Comparison of ENCODE assay signal across 8 cellular contexts in the genomic region with DNA sequence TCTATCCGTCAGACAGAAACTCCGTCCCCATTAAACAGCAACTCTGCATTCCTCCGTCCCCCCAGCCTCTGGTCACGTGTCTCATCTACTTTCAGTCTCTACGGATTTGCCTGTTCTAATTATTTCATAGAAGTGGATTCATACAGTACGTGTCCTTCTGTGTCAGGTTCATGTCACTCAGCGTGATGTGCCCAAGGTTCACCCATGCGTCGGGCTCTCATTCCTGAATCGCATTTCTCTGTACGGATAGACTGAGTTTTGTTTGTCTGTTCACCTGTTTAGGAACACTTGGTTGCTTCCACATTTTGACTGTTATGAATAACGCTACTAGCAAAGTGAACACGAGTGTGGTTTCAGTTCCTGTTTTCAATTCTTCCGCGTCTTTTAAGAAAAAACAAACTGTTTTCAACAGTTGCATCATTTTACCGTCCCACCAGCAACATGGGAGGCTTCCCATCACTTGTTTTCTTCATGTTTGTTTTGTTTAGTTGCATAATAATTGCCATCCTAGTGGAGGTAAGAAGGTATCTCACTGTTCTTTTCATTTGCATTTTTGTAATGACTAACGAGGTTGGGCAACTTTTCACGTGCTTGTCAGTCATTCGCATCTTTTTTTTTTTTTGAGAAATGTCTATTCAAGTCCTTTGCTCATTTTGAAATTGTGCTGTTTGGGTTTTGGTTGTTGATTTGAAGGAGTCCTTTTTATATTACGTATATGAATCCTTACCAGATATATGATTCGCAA. TPM values are rescaled to one million over a fixed set of nuclear protein-coding genes. Genes with fewer than 3 reads are reported as not detected.
DNase-seq lines count a peak whose midpoint lies in the region; ATAC-seq lines count a peak whose summit lies in the region.

No MANE protein-coding gene starts in this region.

- WGBS in mesenchymal stem cell = 80% methylated on average over 19 of the region's 21 CpGs

- H2BK120ac ChIP-seq in mesenchymal stem cell (ENCODE audit: low read depth, low read length) = no peak overlapping the region

- H3K27ac ChIP-seq in mesenchymal stem cell (ENCODE audit: low read length, poor library complexity, severe bottlenecking) = no peak overlapping the region

- H4K91ac ChIP-seq in mesenchymal stem cell (ENCODE audit: low read length) = no peak overlapping the region

- H2BK15ac ChIP-seq in mesenchymal stem cell (ENCODE audit: low read depth, poor library complexity, severe bottlenecking) = no peak overlapping the region

- H3K79me1 ChIP-seq in mesenchymal stem cell (replicated peaks; ENCODE audit: low read length, poor library complexity, severe bottlenecking) = no peaks in the 10 kb centered on the region

- ATAC-seq in GM18861 (IDR thresholded peaks at IDR 0.05; ENCODE audit: unreplicated experiment) (peak; percentile 67), HG02759 (IDR thresholded peaks at IDR 0.05; ENCODE audit: unreplicated experiment) (peak; percentile 69)

- H3K4me1 ChIP-seq in adipocyte (ENCODE audit: control insufficient read depth, insufficient read depth, low read length) (peaks cover 8% of the 10 kb centered on the region), mesenchymal stem cell (ENCODE audit: control insufficient read depth, insufficient read depth, low read depth, low read length) (peaks cover 6% of the 10 kb centered on the region)

- H3K9ac ChIP-seq in adipocyte (ENCODE audit: low read length) = no peak overlapping the region
- peak overlapping the region; percentile 75 for H3K9ac ChIP-seq in mesenchymal stem cell (ENCODE audit: low read length)

- H3K4ac ChIP-seq in mesenchymal stem cell (ENCODE audit: low read depth in 1 of 2, low read length in 2 of 2) = no peak overlapping the region

- no peak overlapping the region for H2AFZ ChIP-seq in mesenchymal stem cell (ENCODE audit: low read depth, low read length)

- H3K36me3 ChIP-seq in adipocyte (ENCODE audit: control insufficient read depth, insufficient read depth, low read length, severe bottlenecking) = no peaks in the 10 kb centered on the region
- no peaks in the 10 kb centered on the region for H3K36me3 ChIP-seq in mesenchymal stem cell (ENCODE audit: control insufficient read depth in 1 of 2, insufficient read depth in 2 of 2, low read depth in 1 of 2, low read length in 2 of 2)

- H3K4me2 ChIP-seq in mesenchymal stem cell (ENCODE audit: low read length, poor library complexity, severe bottlenecking) = no peak overlapping the region

- H3K14ac ChIP-seq in mesenchymal stem cell (ENCODE audit: low read length in 2 of 2) = no peak overlapping the region

- H3K4me3 ChIP-seq in adipocyte (ENCODE audit: low read length) (peak overlapping the region; percentile 43), mesenchymal stem cell (ENCODE audit: insufficient read depth in 1 of 2, low read depth in 1 of 2, low read length in 2 of 2) (peak overlapping the region in 1 of 2 experiments; percentile 70)

- no peak overlapping the region for H2AK5ac ChIP-seq in mesenchymal stem cell (ENCODE audit: low read length, severe bottlenecking)

- H3K18ac ChIP-seq in mesenchymal stem cell (ENCODE audit: low read depth in 1 of 2, low read length in 2 of 2) = no peak overlapping the region

- H3K23ac ChIP-seq in mesenchymal stem cell (ENCODE audit: low read length in 2 of 2) = no peak overlapping the region

- DNase-seq in NOMO-1 (lab: John Stamatoyannopoulos, UW; ENCODE audit: unreplicated experiment in 2 of 2) = peak; percentile 78 to 96
- DNase-seq in adipocyte (ENCODE audit: low read depth) = no peak
- no peak for DNase-seq in mesenchymal stem cell
- DNase-seq in AG20443 (ENCODE audit: low spot score) = no peak
- DNase-seq in DMS 273 treated with DMSO at 0.1 percent for 48 hours (lab: John Stamatoyannopoulos, UW) = no peak
- no peak for DNase-seq in NCI-H82 (lab: John Stamatoyannopoulos, UW)

- no peaks in the 10 kb centered on the region for H3K9me3 ChIP-seq in adipocyte (ENCODE audit: control insufficient read depth, low read length)
- H3K9me3 ChIP-seq in mesenchymal stem cell (ENCODE audit: control insufficient read depth, low read length) = no peaks in the 10 kb centered on the region

- no peak overlapping the region for H4K8ac ChIP-seq in mesenchymal stem cell (ENCODE audit: low read length)

- peaks cover 37% of the 10 kb centered on the region for H3K27me3 ChIP-seq in adipocyte (replicated peaks; ENCODE audit: control insufficient read depth, insufficient read depth, low read length)
- H3K27me3 ChIP-seq in mesenchymal stem cell (ENCODE audit: control insufficient read depth in 1 of 2, insufficient read depth in 1 of 2, low read length in 2 of 2) = peaks cover 7 to 42% of the 10 kb centered on the region in 2 experiments

- no peak overlapping the region for H2BK12ac ChIP-seq in mesenchymal stem cell (ENCODE audit: low read length in 2 of 2)

- H2BK5ac ChIP-seq in mesenchymal stem cell (ENCODE audit: low read depth, low read length, poor library complexity, severe bottlenecking) = no peak overlapping the region

RNA-seq across cellular contexts. Expression of a gene that starts 8.9 kb away (rescaled TPM):
- polyA plus RNA-seq in mesenchymal stem cell (2013, experiment 1 of 2) = not detected
- polyA plus RNA-seq in mesenchymal stem cell (2013, experiment 2 of 2) = not detected

RNA-seq across cellular contexts. Expression of a gene that starts 19.6 kb away (rescaled TPM):
- polyA plus RNA-seq in mesenchymal stem cell (2013, experiment 1 of 2) = 35.9 TPM
- 33.3 TPM for polyA plus RNA-seq in mesenchymal stem cell (2013, experiment 2 of 2)

RNA-seq across cellular contexts. Expression of a gene that starts 30.0 kb away (rescaled TPM):
- polyA plus RNA-seq in mesenchymal stem cell (2013, experiment 1 of 2) = not detected
- not detected for polyA plus RNA-seq in mesenchymal stem cell (2013, experiment 2 of 2)

RNA-seq across cellular contexts. Expression of a gene that starts 32.5 kb away (rescaled TPM):
- polyA plus RNA-seq in mesenchymal stem cell (2013, experiment 1 of 2) = 66.4 TPM
- polyA plus RNA-seq in mesenchymal stem cell (2013, experiment 2 of 2) = 68.0 TPM

RNA-seq across cellular contexts. Expression of a gene that starts 33.2 kb away (rescaled TPM):
- polyA plus RNA-seq in mesenchymal stem cell (2013, experiment 1 of 2) = 10.2 TPM
- 10.2 TPM for polyA plus RNA-seq in mesenchymal stem cell (2013, experiment 2 of 2)

Comparison
In these comparisons a context has a peak if more than half of its experiments do, and no peak if none do; other contexts are left out.
1. DNase-seq: peak in NOMO-1 (2 of 2); none in adipocyte (single experiment), mesenchymal stem cell (single experiment), AG20443 (single experiment), DMS 273 treated with DMSO at 0.1 percent for 48 hours (single experiment) and NCI-H82 (single experiment).